Comparison of ENCODE assay signal across 8 cellular contexts in the genomic region with DNA sequence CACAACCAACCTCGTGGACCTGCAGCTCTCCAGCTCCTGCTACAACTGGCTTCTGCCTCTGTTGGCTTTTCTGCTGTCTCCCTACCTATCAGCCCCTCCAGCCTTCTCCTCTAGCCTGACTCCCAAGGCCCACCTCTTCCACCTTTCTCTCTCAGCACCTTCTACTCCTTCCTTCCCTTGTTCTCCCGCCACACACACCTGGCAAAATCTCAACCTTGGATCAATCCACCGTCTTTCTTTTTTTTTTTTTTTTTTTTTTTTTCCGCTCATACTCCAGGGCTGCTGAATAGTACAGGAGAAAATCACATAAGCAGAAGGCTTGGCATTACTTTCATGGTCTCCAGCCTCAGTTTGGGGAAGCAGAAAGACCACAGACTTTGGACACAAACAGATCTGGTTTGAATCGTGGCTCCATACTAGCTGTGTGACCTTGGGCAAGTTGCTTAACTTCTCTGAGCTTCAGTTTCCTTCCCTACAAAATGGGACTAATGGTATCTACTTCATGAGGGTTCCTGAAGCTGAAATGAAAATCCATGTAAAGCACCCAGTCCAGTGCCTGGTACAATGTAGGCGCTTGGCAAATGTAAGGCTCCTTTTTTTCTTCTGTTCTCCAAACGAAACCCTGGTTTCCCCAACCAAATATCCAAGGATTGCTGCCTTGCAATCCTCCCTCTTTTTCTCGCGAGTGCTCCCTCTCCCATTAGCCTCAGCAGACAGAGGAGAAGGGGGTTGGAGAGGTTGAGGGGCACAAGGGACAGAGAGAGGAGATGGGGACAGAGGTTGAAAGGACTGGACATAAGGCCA. TPM values are rescaled to one million over a fixed set of nuclear protein-coding genes. Genes with fewer than 3 reads are reported as not detected.
DNase-seq lines count a peak whose midpoint lies in the region; ATAC-seq and TF ChIP-seq lines count a peak whose summit lies in the region.

No MANE protein-coding gene starts in this region.

- peak overlapping the region; percentile 81 for H2AFZ ChIP-seq in GM23248

- H3K4me3 ChIP-seq in GM23248 (peak overlapping the region; percentile 83), rectal smooth muscle tissue (ENCODE audit: low read length) (peak overlapping the region; percentile 61)

- H3K27ac Mint-ChIP-seq in T-helper 17 cell (no peak overlapping the region), glutamatergic neuron (ENCODE audit: unreplicated experiment) (peak overlapping the region; percentile 78)

- peaks cover 51% of the 10 kb centered on the region for H3K79me2 ChIP-seq in GM23248 (ENCODE audit: insufficient read depth)

- ATAC-seq in T-helper 17 cell (no peak), GM18907 (IDR thresholded peaks at IDR 0.05; ENCODE audit: unreplicated experiment) (no peak)

- in situ Hi-C loops in GM23248 (cut with MboI) = no loop called here

- DNase-seq in GM23248 (peak; percentile 41), T-helper 17 cell (no peak), glutamatergic neuron (no peak), GM10266 (ENCODE audit: extremely low spot score) (no peak), Kasumi-1 (lab: John Stamatoyannopoulos, UW) (no peak), cerebellar nuclear complex (lab: John Stamatoyannopoulos, UW) (no peak)

- H3K4me1 Mint-ChIP-seq in T-helper 17 cell (peaks cover 11% of the 10 kb centered on the region), glutamatergic neuron (ENCODE audit: low read depth, unreplicated experiment) (peaks cover 20% of the 10 kb centered on the region)

- peaks cover 29% of the 10 kb centered on the region for H3K4me1 ChIP-seq in GM23248 (ENCODE audit: insufficient read depth)
- no peaks in the 10 kb centered on the region for H3K4me1 ChIP-seq in rectal smooth muscle tissue (ENCODE audit: control insufficient read depth, insufficient read depth, low read length)

- H3K27me3 Mint-ChIP-seq in T-helper 17 cell (peaks cover 19% of the 10 kb centered on the region), glutamatergic neuron (ENCODE audit: unreplicated experiment) (peaks cover 7% of the 10 kb centered on the region)

- 3 to 5% methylated on average over 5 to 9 of the region's 9 CpGs for WGBS in GM23248 (ENCODE audit: low coverage in 1 of 2, low lambda C conversion rate in 2 of 2, missing lambda C conversion rate in 2 of 2), 2 experiments

- H3F3A ChIP-seq in GM23248 (ENCODE audit: insufficient read depth) = peaks cover 15% of the 10 kb centered on the region; the same call in 1 of the 2 replicates

- H3K4me2 ChIP-seq in GM23248 (ENCODE audit: unreplicated experiment) = peak overlapping the region; percentile 93

- no peaks in the 10 kb centered on the region for H3K9me3 Mint-ChIP-seq in glutamatergic neuron (ENCODE audit: unreplicated experiment)

- no peaks in the 10 kb centered on the region for H3K9me3 ChIP-seq in GM23248 (ENCODE audit: low read depth)
- H3K9me3 ChIP-seq in T-helper 17 cell (ENCODE audit: control insufficient read depth, low read length, poor library complexity, severe bottlenecking) = no peaks in the 10 kb centered on the region

- TF ChIP-seq CTCF in glutamatergic neuron (IDR thresholded peaks at IDR 0.05; ENCODE audit: partially characterized antibody, unreplicated experiment) (no peak), GM10266 (IDR thresholded peaks at IDR 0.05; ENCODE audit: control insufficient read depth, insufficient read depth, low read depth, missing control alignments) (no peak)

- no peaks in the 10 kb centered on the region for H4K20me1 ChIP-seq in GM23248 (ENCODE audit: insufficient read depth)

- H3K27ac ChIP-seq in GM23248 (peak overlapping the region; percentile 89), rectal smooth muscle tissue (ENCODE audit: low read depth, low read length) (peak overlapping the region; percentile 41)

- H3K27me3 ChIP-seq in GM23248 (replicated peaks; ENCODE audit: insufficient read depth) (no peaks in the 10 kb centered on the region), rectal smooth muscle tissue (ENCODE audit: control insufficient read depth, insufficient read depth, low read length) (no peaks in the 10 kb centered on the region)

- H3K9me2 ChIP-seq in GM23248 (ENCODE audit: insufficient read depth) = no peaks in the 10 kb centered on the region

- H3K9ac ChIP-seq in GM23248 = peak overlapping the region; percentile 89
- H3K9ac ChIP-seq in rectal smooth muscle tissue (ENCODE audit: low read length) = no peak overlapping the region

- H3K4me3 Mint-ChIP-seq in T-helper 17 cell (peak overlapping the region; percentile 76), glutamatergic neuron (ENCODE audit: unreplicated experiment) (peak overlapping the region; percentile 89)

- H3K36me3 ChIP-seq in GM23248 (ENCODE audit: low read depth) = no peaks in the 10 kb centered on the region
- H3K36me3 ChIP-seq in rectal smooth muscle tissue (ENCODE audit: control insufficient read depth, insufficient read depth, low read length) = no peaks in the 10 kb centered on the region

- peaks cover 4% of the 10 kb centered on the region for H3K36me3 Mint-ChIP-seq in T-helper 17 cell (ENCODE audit: low read depth)
- no peaks in the 10 kb centered on the region for H3K36me3 Mint-ChIP-seq in glutamatergic neuron (ENCODE audit: unreplicated experiment)

RNA-seq across cellular contexts. Expression of a gene that starts 1.7 kb away (rescaled TPM):
- total RNA-seq in GM23248 (2014; rRNA removed; shearing (Covaris generic)) = 8.6 and 9.1 TPM in 2 replicates
- 5.4 and 6.0 TPM in 2 replicates for polyA plus RNA-seq in GM23248 (2016; fragmentation: Nextera tagmentation; extraction: Ambion mirVana)
- total RNA-seq in T-helper 17 cell = under 1 TPM in 1 of 2 donors, not detected in 1; 0.05 TPM
- 18.8 TPM for total RNA-seq in glutamatergic neuron (ENCODE audit: unreplicated experiment)

RNA-seq across cellular contexts. Expression of a gene that starts 35.7 kb away (rescaled TPM):
- total RNA-seq in GM23248 (2014; rRNA removed; shearing (Covaris generic)) = 24.3 and 30.3 TPM in 2 replicates
- polyA plus RNA-seq in GM23248 (2016; fragmentation: Nextera tagmentation; extraction: Ambion mirVana) = 9.2 and 10.9 TPM in 2 replicates
- total RNA-seq in T-helper 17 cell = 10 to 100 TPM; 35.9 to 38.2 TPM
- 29.2 TPM for total RNA-seq in glutamatergic neuron (ENCODE audit: unreplicated experiment)

RNA-seq across cellular contexts. Expression of a gene that starts 54.2 kb away (rescaled TPM):
- total RNA-seq in GM23248 (2014; rRNA removed; shearing (Covaris generic)) = 19.6 and 22.1 TPM in 2 replicates
- 42.4 TPM in 2 replicates for polyA plus RNA-seq in GM23248 (2016; fragmentation: Nextera tagmentation; extraction: Ambion mirVana)
- total RNA-seq in T-helper 17 cell (10 to 100 TPM; 33.5 to 33.9 TPM), glutamatergic neuron (ENCODE audit: unreplicated experiment) (32.0 TPM)
